2 cellular contexts compared by ENCODE assay signal in genomic region chr9:117555964-117556629, GRCh38.
TF ChIP-seq lines count a peak whose summit lies in the region.

No MANE protein-coding gene starts in this region.

TF ChIP-seq in K562, 482 proteins besides CTCF, POLR2A, EP300 and RAD21 (continued from another document):
- peak; percentile 49 for TF ChIP-seq CTCFL (IDR thresholded peaks at IDR 0.05; ENCODE audit: borderline replicate concordance, insufficient read depth, low read depth, low read length, poor library complexity, severe bottlenecking)

TF ChIP-seq in HepG2, 621 proteins besides CTCF, POLR2A, EP300 and RAD21 (continued from another document and continues in another):
- TF ChIP-seq NFAT5 (CRISPR knock-in tag; IDR thresholded peaks at IDR 0.05) (no peak), RARA (CRISPR knock-in tag; IDR thresholded peaks at IDR 0.05) (no peak), JUND (CRISPR knock-in tag; IDR thresholded peaks at IDR 0.05) (no peak), ZNF569 (CRISPR knock-in tag; IDR thresholded peaks at IDR 0.05; ENCODE audit: borderline replicate concordance) (no peak), ESRRA (CRISPR knock-in tag; IDR thresholded peaks at IDR 0.05; ENCODE audit: low read depth) (no peak), U2AF1 (optimal IDR thresholded peaks at IDR 0.05; ENCODE audit: low read depth, low read length) (no peak), POGZ (CRISPR knock-in tag; IDR thresholded peaks at IDR 0.05) (no peak), FOXP1 (IDR thresholded peaks at IDR 0.05) (no peak), FOXP1 (CRISPR knock-in tag; IDR thresholded peaks at IDR 0.05) (0 out of 2 replicates have a peak, but pooled peaks have one; percentile 13), ZNF891 (CRISPR knock-in tag; IDR thresholded peaks at IDR 0.05) (no peak), ZNF512 (CRISPR knock-in tag; IDR thresholded peaks at IDR 0.05) (no peak), ZNF136 (CRISPR knock-in tag; IDR thresholded peaks at IDR 0.05; ENCODE audit: low read depth) (no peak), MIXL1 (CRISPR knock-in tag; IDR thresholded peaks at IDR 0.05) (0 out of 2 replicates have a peak, but pooled peaks have one; percentile 41), XRCC5 (optimal IDR thresholded peaks at IDR 0.05; ENCODE audit: low read length) (peak; percentile 25), ZNF839 (CRISPR knock-in tag; IDR thresholded peaks at IDR 0.05; ENCODE audit: borderline replicate concordance) (no peak), BORCS8-MEF2B (CRISPR knock-in tag; IDR thresholded peaks at IDR 0.05) (no peak), SALL2 (CRISPR knock-in tag; IDR thresholded peaks at IDR 0.05) (no peak), ZNF503 (CRISPR knock-in tag; IDR thresholded peaks at IDR 0.05) (no peak), HOXD1 (CRISPR knock-in tag; IDR thresholded peaks at IDR 0.05) (no peak), HNRNPL (IDR thresholded peaks at IDR 0.05; ENCODE audit: low read depth, low read length) (no peak), ZNF256 (CRISPR knock-in tag; conservative IDR thresholded peaks at IDR 0.05) (no peak), ARID5B (CRISPR knock-in tag; IDR thresholded peaks at IDR 0.05) (0 out of 2 replicates have a peak, but pooled peaks have one; percentile 14), ZNF746 (CRISPR knock-in tag; IDR thresholded peaks at IDR 0.05) (no peak), ATF6 (CRISPR knock-in tag; conservative IDR thresholded peaks at IDR 0.05) (no peak), GATAD2A (CRISPR knock-in tag; IDR thresholded peaks at IDR 0.05) (0 out of 2 replicates have a peak, but pooled peaks have one; percentile 27), RERE (CRISPR knock-in tag; IDR thresholded peaks at IDR 0.05; ENCODE audit: low read depth) (no peak), AHDC1 (CRISPR knock-in tag; IDR thresholded peaks at IDR 0.05; ENCODE audit: borderline replicate concordance) (no peak)
